9 cellular contexts compared by ENCODE assay signal in the genomic region with DNA sequence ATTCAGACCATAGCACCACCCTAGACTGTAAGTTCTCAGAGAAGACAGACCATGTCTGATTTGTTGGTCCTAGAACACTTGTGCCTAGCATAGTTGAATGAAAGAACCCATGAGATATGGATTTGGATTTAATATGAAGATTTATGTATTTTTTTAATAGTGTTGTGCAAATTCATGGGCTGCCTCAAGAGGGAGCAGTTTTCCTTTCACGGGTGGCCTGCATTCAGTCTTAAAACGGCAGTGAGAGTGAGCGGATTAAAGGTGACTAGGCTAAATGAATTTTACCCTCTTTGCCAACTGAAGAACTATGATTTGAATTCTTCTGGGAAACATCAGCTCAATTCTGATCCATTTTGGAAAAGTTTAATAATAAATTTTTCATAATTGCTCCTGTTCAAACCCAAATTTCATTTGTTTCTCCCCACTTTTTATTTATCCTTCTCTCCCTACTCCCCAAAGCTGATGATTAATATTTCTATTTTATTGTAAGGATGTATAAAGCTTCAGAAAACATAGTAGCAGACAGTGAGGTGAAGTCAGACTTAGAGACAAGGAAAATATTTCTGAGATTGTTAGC.
A peak's percentile ranks its signal among the peaks of the same experiment; 100 is the strongest.
DNase-seq lines count a peak whose midpoint lies in the region; ATAC-seq, FAIRE-seq and TF ChIP-seq lines count a peak whose summit lies in the region.
"Had no signal": no experiment of that assay in that cellular context is flagged by ENCODE, and none has a peak within 500 bp of the region (broad histone marks: within the 10 kb centered on the region; RNA-seq: fewer than 3 reads in every experiment).

No MANE protein-coding gene starts in this region.

- no peaks in the 10 kb centered on the region for H3K27me3 ChIP-seq in BE2C
- no peaks in the 10 kb centered on the region for H3K27me3 ChIP-seq in smooth muscle cell (ENCODE audit: low read depth)
- H3K27me3 ChIP-seq in ovary = no peaks in the 10 kb centered on the region

- H3K79me2 ChIP-seq in smooth muscle cell (ENCODE audit: low read depth) = no peaks in the 10 kb centered on the region

- H4K20me1 ChIP-seq in smooth muscle cell (ENCODE audit: low read depth) = no peaks in the 10 kb centered on the region

- H3K4me1 ChIP-seq in BE2C (no peaks in the 10 kb centered on the region), smooth muscle cell (ENCODE audit: low read depth) (no peaks in the 10 kb centered on the region), ovary (ENCODE audit: insufficient read depth) (no peaks in the 10 kb centered on the region)

- no peak overlapping the region for H3K4me2 ChIP-seq in smooth muscle cell

- H3K36me3 ChIP-seq in BE2C = no peaks in the 10 kb centered on the region
- no peaks in the 10 kb centered on the region for H3K36me3 ChIP-seq in smooth muscle cell (ENCODE audit: low read depth)
- no peaks in the 10 kb centered on the region for H3K36me3 ChIP-seq in ovary

- WGBS in smooth muscle cell (ENCODE audit: low lambda C conversion rate) = 48% methylated on average over 3 of the region's 3 CpGs
- WGBS in ovary, 3 donors = 51 to 67% (median 63%) methylated on average over 3 of the region's 3 CpGs

- H2AFZ ChIP-seq in smooth muscle cell (ENCODE audit: low read depth) = no peak overlapping the region

- H3F3A ChIP-seq in smooth muscle cell (ENCODE audit: low read depth) = no peaks in the 10 kb centered on the region

- FAIRE-seq in GM12892 (lab: Jason Lieb, UNC) = peak; percentile 82

- ATAC-seq in HG02938 (IDR thresholded peaks at IDR 0.05; ENCODE audit: unreplicated experiment) (peak; percentile 79), HG03097 (IDR thresholded peaks at IDR 0.05; ENCODE audit: low FRiP score, unreplicated experiment) (no peak)
- ATAC-seq: naive thymus-derived CD8-positive, alpha-beta T cell had no signal

- TF ChIP-seq CTCF in BE2C (IDR thresholded peaks at IDR 0.05; ENCODE audit: low read depth, low read length) (peak; percentile 75), smooth muscle cell (IDR thresholded peaks at IDR 0.05; ENCODE audit: borderline replicate concordance, insufficient read depth, poor library complexity, severe bottlenecking) (peak; percentile 65), ovary (IDR thresholded peaks at IDR 0.05) (no peak)

- H3K4me3 ChIP-seq in BE2C (ENCODE audit: low read depth, low read length) (no peak overlapping the region), smooth muscle cell (no peak overlapping the region), ovary (no peak overlapping the region)

- TF ChIP-seq EP300 in ovary (IDR thresholded peaks at IDR 0.05) = no peak

- TF ChIP-seq POLR2A in GM12892 (IDR thresholded peaks at IDR 0.05; ENCODE audit: low read depth, low read length) = no peak
- TF ChIP-seq POLR2A in ovary (IDR thresholded peaks at IDR 0.05) = no peak

- H3K9me3 ChIP-seq in BE2C (no peaks in the 10 kb centered on the region), smooth muscle cell (replicated peaks; ENCODE audit: low read depth) (no peaks in the 10 kb centered on the region), ovary (no peaks in the 10 kb centered on the region)

- peak; percentile 22 for DNase-seq in BE2C
- peak; percentile 5 for DNase-seq in GM12892 (ENCODE audit: insufficient read length)
- peak; percentile 25 to 28 for DNase-seq in NOMO-1 (lab: John Stamatoyannopoulos, UW; ENCODE audit: unreplicated experiment in 2 of 2)
- DNase-seq in dermis microvascular lymphatic vessel endothelial cell (ENCODE audit: low read depth in 2 of 2) = peak; percentile 5 to 42
- no peak for DNase-seq in smooth muscle cell (lab: John Stamatoyannopoulos, UW; ENCODE audit: unreplicated experiment)
- no peak for DNase-seq in ovary

- no peak overlapping the region for H3K9ac ChIP-seq in smooth muscle cell (ENCODE audit: low read depth)

- no peak overlapping the region for H3K27ac ChIP-seq in smooth muscle cell (ENCODE audit: low read depth)
- H3K27ac ChIP-seq in ovary = no peak overlapping the region

- intact Hi-C loops in ovary (cut with DNase I) = no loop called here

Comparison
In these comparisons a context has a peak if more than half of its experiments do, and no peak if none do; other contexts are left out.
1. DNase-seq: peak in BE2C (single experiment), GM12892 (single experiment), NOMO-1 (2 of 2) and dermis microvascular lymphatic vessel endothelial cell (2 of 2); none in smooth muscle cell (single experiment) and ovary (0 of 5).
2. CTCF ChIP-seq: peak in BE2C (single experiment) and smooth muscle cell (single experiment); none in ovary (0 of 3).